In the genomic region with DNA sequence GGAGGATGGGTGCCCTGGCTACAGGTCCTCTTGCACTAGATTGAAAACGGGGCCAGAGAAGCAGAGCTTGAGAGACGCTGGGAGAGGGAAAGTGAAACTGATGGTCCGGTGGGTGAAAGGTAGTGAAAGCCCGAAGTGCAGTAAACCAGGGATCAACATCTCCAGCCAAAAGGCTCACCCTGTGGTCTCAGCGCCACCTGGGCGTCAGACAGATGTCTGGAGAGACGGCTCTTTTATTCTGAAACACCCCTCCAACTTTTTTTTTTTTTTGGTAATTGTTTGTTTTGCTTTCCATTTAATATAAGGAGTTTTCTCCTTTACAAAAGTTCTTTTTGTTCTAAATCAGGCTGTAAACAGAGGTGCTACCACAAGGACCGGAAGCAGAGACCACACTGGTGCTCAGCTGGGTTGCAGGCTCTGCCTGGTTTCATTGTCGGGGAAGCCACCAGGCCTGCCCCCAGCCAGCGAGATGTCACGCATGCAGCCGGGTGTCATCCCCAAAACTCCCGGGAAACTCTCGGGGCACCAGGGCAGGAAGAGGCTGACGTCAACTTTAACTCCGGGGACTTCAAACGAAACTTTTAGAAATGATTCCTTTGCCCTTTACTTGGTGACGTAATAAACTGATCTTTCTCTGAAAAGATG, we compare ENCODE assay signal across 8 cellular contexts. TPM values are rescaled to one million over a fixed set of nuclear protein-coding genes. Genes with fewer than 3 reads are reported as not detected.
DNase-seq lines count a peak whose midpoint lies in the region; ATAC-seq and TF ChIP-seq lines count a peak whose summit lies in the region.

No MANE protein-coding gene starts in this region.

- H3K4me3 ChIP-seq in colonic mucosa = peak overlapping the region; percentile 23
- peak overlapping the region; percentile 68 to 82 for H3K4me3 ChIP-seq in mucosa of rectum (ENCODE audit: low read length in 2 of 2)

- ATAC-seq in GM21528 (IDR thresholded peaks at IDR 0.05; ENCODE audit: low FRiP score, unreplicated experiment) = peak; percentile 72

- no peaks in the 10 kb centered on the region for H3K27me3 ChIP-seq in colonic mucosa
- H3K27me3 ChIP-seq in mucosa of rectum (ENCODE audit: control insufficient read depth in 2 of 2, insufficient read depth in 2 of 2, low read length in 2 of 2) = peaks cover 0 to 5% of the 10 kb centered on the region in 2 donors

- no peaks in the 10 kb centered on the region for H3K9me3 Mint-ChIP-seq in IgD-negative memory B cell

- peak overlapping the region; percentile 99 for H3K27ac Mint-ChIP-seq in IgD-negative memory B cell

- peak; percentile 22 for DNase-seq in ELF-1 (ENCODE audit: low read depth, low spot score)
- peak; percentile 91 to 92 for DNase-seq in activated CD4-positive, alpha-beta T cell treated with anti-CD3 and anti-CD28 coated beads for 4 hours
- DNase-seq in colonic mucosa = peak; percentile 80
- peak; percentile 75 to 91 (median 90) for DNase-seq in stimulated activated naive CD4-positive, alpha-beta T cell (lab: John Stamatoyannopoulos, UW)
- no peak for DNase-seq in mesenteric fat pad (ENCODE audit: low spot score)

- H3K36me3 Mint-ChIP-seq in IgD-negative memory B cell = peaks cover 2% of the 10 kb centered on the region

- H3K36me3 ChIP-seq in colonic mucosa (no peaks in the 10 kb centered on the region), mucosa of rectum (ENCODE audit: control insufficient read depth in 2 of 2, insufficient read depth in 2 of 2, low read length in 2 of 2) (no peaks in the 10 kb centered on the region)

- H3K4me3 Mint-ChIP-seq in IgD-negative memory B cell = peak overlapping the region; percentile 86 to 96 (median 92)

- H3K9ac ChIP-seq in colonic mucosa (ENCODE audit: low read depth in 2 of 2, low read length in 2 of 2) (peak overlapping the region; percentile 12 to 49), mucosa of rectum (ENCODE audit: low read depth in 1 of 2, low read length in 2 of 2) (peak overlapping the region; percentile 61 to 75)

- H3K4me1 Mint-ChIP-seq in IgD-negative memory B cell = peaks cover 57 to 80% (median 73%) of the 10 kb centered on the region in 3 donors

- H3K4me1 ChIP-seq in colonic mucosa (no peaks in the 10 kb centered on the region), mucosa of rectum (ENCODE audit: control insufficient read depth in 2 of 2, insufficient read depth in 2 of 2, low read length in 2 of 2) (peaks cover 12 to 19% of the 10 kb centered on the region in 2 donors)

- peaks cover 4% of the 10 kb centered on the region for H3K27me3 Mint-ChIP-seq in IgD-negative memory B cell

- H3K27ac ChIP-seq in colonic mucosa (peak overlapping the region; percentile 48), mucosa of rectum (ENCODE audit: low read depth in 2 of 2, low read length in 2 of 2) (peak overlapping the region; percentile 53 to 78)

- H3K9me3 ChIP-seq in colonic mucosa (no peaks in the 10 kb centered on the region), mucosa of rectum (ENCODE audit: control insufficient read depth in 2 of 2, low read length in 2 of 2) (no peaks in the 10 kb centered on the region)

- intact Hi-C loops in colonic mucosa (cut with DNase I) = loop anchor here (5.0 kb wide), 1 partner anchor 39 kb away; no protein-coding TSS in a partner anchor

- TF ChIP-seq CTCF in colonic mucosa (IDR thresholded peaks at IDR 0.05) = peak; percentile 32

RNA-seq across cellular contexts. Expression of gene IL2RA, which starts 11.2 kb away (rescaled TPM):
- polyA plus RNA-seq in IgD-negative memory B cell = 27.2 TPM
- total RNA-seq in colonic mucosa (1 to 10 TPM; 1.7 to 2.4 TPM), mesenteric fat pad (2.4 TPM)

RNA-seq across cellular contexts. Expression of gene RBM17, which starts 37.9 kb away (rescaled TPM):
- 118 TPM for polyA plus RNA-seq in IgD-negative memory B cell
- total RNA-seq in colonic mucosa (100 to 1,000 TPM in 1 of 2 donors, 10 to 100 TPM in 1; 80.3 to 110 TPM), mesenteric fat pad (137 TPM)
